Comparison of ENCODE assay signal across 8 cellular contexts in the genomic region with DNA sequence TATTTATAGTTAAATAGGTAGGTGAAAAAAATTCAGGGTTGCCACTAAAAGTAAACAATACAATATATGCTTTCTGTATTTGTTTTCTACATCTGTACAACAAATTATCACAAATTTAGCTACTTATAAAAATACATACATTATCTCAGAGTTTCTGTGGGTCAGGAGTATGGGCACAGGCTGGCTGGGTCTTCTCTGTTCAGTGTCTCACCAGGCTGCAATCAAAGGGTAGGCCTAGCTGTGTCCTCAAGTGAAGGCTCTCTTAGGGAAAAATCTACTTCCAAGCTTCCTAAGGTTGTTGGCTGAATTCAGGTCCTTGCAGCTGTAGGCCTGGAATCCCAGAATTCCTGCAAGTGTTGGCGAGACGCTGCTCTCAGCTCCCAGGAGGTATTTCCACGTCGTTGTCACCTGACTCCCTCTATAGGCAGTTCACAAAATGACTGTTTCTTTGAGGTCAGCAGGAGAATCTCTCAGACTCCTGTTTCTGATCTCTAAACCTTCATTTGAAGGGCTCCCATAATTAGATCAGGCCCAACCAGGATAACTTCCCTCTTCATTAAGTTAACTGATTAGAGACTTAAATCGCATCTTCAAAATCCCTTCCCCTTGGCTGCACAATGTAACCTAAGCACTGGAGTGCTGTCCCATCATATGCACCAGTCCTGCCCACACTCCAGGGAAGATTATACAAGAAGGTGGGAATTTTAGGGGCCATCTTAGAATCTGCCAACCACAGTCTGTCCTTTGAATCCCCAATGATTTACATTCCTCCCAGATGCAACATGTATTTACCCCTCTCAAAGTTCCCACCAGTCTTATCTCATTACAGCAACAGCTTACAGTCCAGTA.
A peak's percentile ranks its signal among the peaks of the same experiment; 100 is the strongest.
DNase-seq lines count a peak whose midpoint lies in the region; ATAC-seq, FAIRE-seq and TF ChIP-seq lines count a peak whose summit lies in the region.

No MANE protein-coding gene starts in this region.

- FAIRE-seq in urothelium cell line (lab: Jason Lieb, UNC), result no peak

- peak; percentile 7 for DNase-seq in SKM-1 treated with dmso at 0.1 percent for 144 hours (lab: John Stamatoyannopoulos, UW; ENCODE audit: unreplicated experiment)
- DNase-seq in SKM-1 (lab: John Stamatoyannopoulos, UW; ENCODE audit: unreplicated experiment), result no peak
- DNase-seq in NCI-H748 treated with DMSO at 0.1 percent for 48 hours (lab: John Stamatoyannopoulos, UW), result peak; percentile 12
- DNase-seq in fibroblast of pulmonary artery (ENCODE audit: low read depth), result peak; percentile 51
- peak; percentile 60 for DNase-seq in urothelium cell line (ENCODE audit: low spot score)
- DNase-seq in NCI-H446 (lab: John Stamatoyannopoulos, UW), result no peak

- ATAC-seq in HG02678 (IDR thresholded peaks at IDR 0.05; ENCODE audit: unreplicated experiment) (peak; percentile 56), HG03460 (IDR thresholded peaks at IDR 0.05; ENCODE audit: unreplicated experiment) (no peak)

- peak; percentile 45 for TF ChIP-seq CTCF in fibroblast of pulmonary artery (IDR thresholded peaks at IDR 0.05; ENCODE audit: low read length, missing control alignments)

- H3K4me3 ChIP-seq in fibroblast of pulmonary artery (replicated peaks; ENCODE audit: low read depth, low read length), result no peak overlapping the region

Comparison
In these comparisons a context has a peak if more than half of its experiments do, and no peak if none do; other contexts are left out.
1. DNase-seq: peak in SKM-1 treated with dmso at 0.1 percent for 144 hours (single experiment), NCI-H748 treated with DMSO at 0.1 percent for 48 hours (single experiment), fibroblast of pulmonary artery (single experiment) and urothelium cell line (single experiment); none in SKM-1 (single experiment) and NCI-H446 (0 of 2).